25 cellular contexts compared by ENCODE assay signal in genomic region chr16:10954903-10955302, GRCh38. TPM values are rescaled to one million over a fixed set of nuclear protein-coding genes. Genes with fewer than 3 reads are reported as not detected.
DNase-seq lines count a peak whose midpoint lies in the region; ATAC-seq, FAIRE-seq and TF ChIP-seq lines count a peak whose summit lies in the region.
"Had no signal": no experiment of that assay in that cellular context is flagged by ENCODE, and none has a peak within 500 bp of the region (broad histone marks: within the 10 kb centered on the region; RNA-seq: fewer than 3 reads in every experiment).

No MANE protein-coding gene starts in this region.

- no peak for TF ChIP-seq EP300 in SK-N-SH (IDR thresholded peaks at IDR 0.05; ENCODE audit: borderline replicate concordance in 1 of 2, low read depth in 1 of 2, low read length in 1 of 2)

- H3K4me1 Mint-ChIP-seq in endothelial cell (ENCODE audit: unreplicated experiment): peaks cover 53% of the 10 kb centered on the region

- H3K36me3 ChIP-seq in SK-N-SH (replicated peaks in 1 of 2; ENCODE audit: control insufficient read depth in 1 of 2, insufficient read depth in 2 of 2, low read length in 1 of 2) (no peaks in the 10 kb centered on the region), A673 (ENCODE audit: insufficient read depth, low read length, poor library complexity, severe bottlenecking) (no peaks in the 10 kb centered on the region), OCI-LY1 (ENCODE audit: insufficient read depth, low read length) (peaks cover 18% of the 10 kb centered on the region; the same call in 1 of the 2 replicates), spleen (peaks cover 0 to 33% (median 5%) of the 10 kb centered on the region in 6 donors)
- H3K36me3 ChIP-seq: SJCRH30 had no signal

- H3F3A ChIP-seq in SK-N-SH (replicated peaks; ENCODE audit: insufficient read depth): peaks cover 21% of the 10 kb centered on the region
- H3F3A ChIP-seq in OCI-LY1 (ENCODE audit: insufficient read depth, low read length): no peaks in the 10 kb centered on the region

- no peaks in the 10 kb centered on the region for H3K9me3 ChIP-seq in SK-N-SH
- no peaks in the 10 kb centered on the region for H3K9me3 ChIP-seq in A673 (ENCODE audit: low read depth, low read length, poor library complexity, severe bottlenecking)
- no peaks in the 10 kb centered on the region for H3K9me3 ChIP-seq in OCI-LY1 (ENCODE audit: low read length)
- no peaks in the 10 kb centered on the region for H3K9me3 ChIP-seq in spleen
- H3K9me3 ChIP-seq: mucosa of descending colon, SJCRH30, upper lobe of left lung had no signal

- no peak overlapping the region for H3K4me2 ChIP-seq in SK-N-SH
- peak overlapping the region; percentile 37; the same call in 1 of the 2 replicates for H3K4me2 ChIP-seq in OCI-LY1 (ENCODE audit: low read length)

- TF ChIP-seq RAD21 in SK-N-SH (IDR thresholded peaks at IDR 0.05; ENCODE audit: low read length): no peak

- 88% methylated on average over 5 of the region's 7 CpGs for WGBS in SK-N-SH (ENCODE audit: low lambda C conversion rate)
- WGBS in spleen, 5 donors: 88 to 95% (median 92%) methylated on average over 7 of the region's 7 CpGs

- no peak for ATAC-seq in SK-N-SH treated with all-trans-retinoic acid at 6 μM for 48 hours
- ATAC-seq: mucosa of descending colon, sciatic nerve had no signal

- H3K9ac ChIP-seq in SK-N-SH (no peak overlapping the region), OCI-LY1 (ENCODE audit: low read length) (no peak overlapping the region)

- H3K4me1 ChIP-seq in SK-N-SH (ENCODE audit: control insufficient read depth in 1 of 2, insufficient read depth in 2 of 2, low read depth in 1 of 2, low read length in 1 of 2): peaks cover 49% of the 10 kb centered on the region in 2 experiments
- H3K4me1 ChIP-seq in A673 (ENCODE audit: insufficient read depth, low read length, poor library complexity, severe bottlenecking): peaks cover 34% of the 10 kb centered on the region
- peaks cover 59% of the 10 kb centered on the region for H3K4me1 ChIP-seq in OCI-LY1 (ENCODE audit: insufficient read depth, low read length, severe bottlenecking)
- H3K4me1 ChIP-seq in spleen: peaks cover 14 to 78% (median 43%) of the 10 kb centered on the region in 6 donors

- H3K27ac Mint-ChIP-seq in endothelial cell (ENCODE audit: unreplicated experiment): peak overlapping the region; percentile 74

- H3K27me3 ChIP-seq in SK-N-SH (ENCODE audit: insufficient read depth) (no peaks in the 10 kb centered on the region), A673 (replicated peaks; ENCODE audit: insufficient read depth, low read depth, low read length, poor library complexity) (no peaks in the 10 kb centered on the region), OCI-LY1 (ENCODE audit: insufficient read depth, low read length) (no peaks in the 10 kb centered on the region), spleen (replicated peaks in 1 of 7) (no peaks in the 10 kb centered on the region)
- H3K27me3 ChIP-seq: SJCRH30, upper lobe of left lung had no signal

- H3K79me2 ChIP-seq in SK-N-SH (ENCODE audit: insufficient read depth): peaks cover 46% of the 10 kb centered on the region; the same call in 1 of the 2 replicates
- H3K79me2 ChIP-seq in OCI-LY1 (ENCODE audit: insufficient read depth, low read length): peaks cover 10% of the 10 kb centered on the region; the same call in 1 of the 2 replicates

- H3K4me3 ChIP-seq in SK-N-SH (ENCODE audit: low read depth in 2 of 2, low read length in 1 of 2) (no peak overlapping the region), A673 (ENCODE audit: low read depth, low read length, poor library complexity, severe bottlenecking) (no peak overlapping the region), OCI-LY1 (ENCODE audit: low read depth, low read length, poor library complexity, severe bottlenecking) (no peak overlapping the region), spleen (no peak overlapping the region)
- H3K4me3 ChIP-seq: mucosa of descending colon, SJCRH30, upper lobe of left lung had no signal

- H3K4me3 Mint-ChIP-seq in endothelial cell (ENCODE audit: unreplicated experiment): no peak overlapping the region
- H3K4me3 Mint-ChIP-seq: central memory CD8-positive, alpha-beta T cell had no signal

- intact Hi-C loops in A673 (cut with micrococcal nuclease; ENCODE audit: unreplicated experiment): no loop called here
- intact Hi-C loops in spleen (cut with DNase I; ENCODE audit: low total_unique reads): no loop called here

- H4K20me1 ChIP-seq in SK-N-SH (ENCODE audit: insufficient read depth) (0 out of 2 replicates have a peak, but pooled peaks cover 2% of the 10 kb centered on the region), OCI-LY1 (ENCODE audit: insufficient read depth, low read length) (no peaks in the 10 kb centered on the region)

- TF ChIP-seq CTCF in SK-N-SH (IDR thresholded peaks at IDR 0.05) (no peak), A673 (conservative IDR thresholded peaks at IDR 0.05; ENCODE audit: low read depth, low read length) (no peak), OCI-LY1 (IDR thresholded peaks at IDR 0.05; ENCODE audit: low read length) (no peak), endothelial cell (IDR thresholded peaks at IDR 0.05; ENCODE audit: unreplicated experiment) (no peak), spleen (IDR thresholded peaks at IDR 0.05 in 8 of 11, conservative IDR thresholded peaks at IDR 0.05 in 3 of 11) (no peak)

- H2AFZ ChIP-seq in SK-N-SH (ENCODE audit: low read depth): no peak overlapping the region
- no peak overlapping the region for H2AFZ ChIP-seq in OCI-LY1 (ENCODE audit: low read length)

- POLR2A ChIA-PET in SK-N-SH (lab: Yijun Ruan, JAX) (no interaction called here), A673 (lab: Charles Lee; ENCODE audit: low non-redundant PET) (no interaction called here)

- H3K27ac ChIP-seq in SK-N-SH (ENCODE audit: low read depth in 2 of 2, low read length in 1 of 2) (0 out of 4 replicates have a peak overlapping the region, but pooled peaks have one; percentile 1 to 8), A673 (ENCODE audit: low read depth, low read length, poor library complexity, severe bottlenecking) (peak overlapping the region; percentile 46), OCI-LY1 (ENCODE audit: low read depth, low read length, poor library complexity, severe bottlenecking) (no peak overlapping the region), spleen (no peak overlapping the region)
- H3K27ac ChIP-seq: 22Rv1, SJCRH30, upper lobe of left lung, VCaP had no signal

- peaks cover 7% of the 10 kb centered on the region for H3K36me3 Mint-ChIP-seq in endothelial cell (ENCODE audit: low read depth, unreplicated experiment)

- BruUV-seq in A673 (replicated peaks; lab: Mats Ljungman, UMichigan): no TSS peak

- H3K9me2 ChIP-seq in SK-N-SH: no peaks in the 10 kb centered on the region
- H3K9me2 ChIP-seq in OCI-LY1 (ENCODE audit: low read depth, low read length): no peaks in the 10 kb centered on the region

- no peaks in the 10 kb centered on the region for H3K27me3 Mint-ChIP-seq in endothelial cell (ENCODE audit: unreplicated experiment)
- H3K27me3 Mint-ChIP-seq: central memory CD8-positive, alpha-beta T cell had no signal

- CTCF ChIA-PET in SK-N-SH (lab: Yijun Ruan, JAX) (interaction anchor here (0.6 to 12.0 kb wide), 11 partner anchors 13 to 1700 kb away, joined by 3 to 199 read pairs (median 3); partner anchors contain the start of gene SOCS1), A673 (lab: Charles Lee) (no interaction called here)

- H3K9me3 Mint-ChIP-seq in endothelial cell (ENCODE audit: unreplicated experiment): no peaks in the 10 kb centered on the region
- H3K9me3 Mint-ChIP-seq: central memory CD8-positive, alpha-beta T cell had no signal

- FAIRE-seq in urothelium cell line (lab: Jason Lieb, UNC): no peak
- FAIRE-seq: RCC 7860 had no signal

- no peak for TF ChIP-seq POLR2A in spleen (IDR thresholded peaks at IDR 0.05)

- DNase-seq in SK-N-SH: no peak
- no peak for DNase-seq in A673 (ENCODE audit: low spot score)
- DNase-seq in endothelial cell (ENCODE audit: low spot score): no peak
- DNase-seq in activated effector memory CD4-positive, alpha-beta T cell treated with Interleukin-2 at 50 U/mL for 16 hours: no peak
- DNase-seq in spleen: no peak
- no peak for DNase-seq in urothelium cell line (ENCODE audit: low spot score)
- DNase-seq: dermis blood vessel endothelial cell, DMS79, GF-D8, GOT3, islet precursor cell, KG1, mucosa of descending colon, NCI-H1694, NCI-H2171, NCI-H510A treated with DMSO at 0.1 percent for 48 hours, SJCRH30, upper lobe of left lung had no signal

TF ChIP-seq in SK-N-SH, 30 proteins besides CTCF, POLR2A, EP300 and RAD21 (continues in another document):
- TF ChIP-seq TCF12 (IDR thresholded peaks at IDR 0.05): no peak
- no peak for TF ChIP-seq RCOR1 (IDR thresholded peaks at IDR 0.05; ENCODE audit: low read length)
- no peak for TF ChIP-seq SIN3A (IDR thresholded peaks at IDR 0.05; ENCODE audit: borderline replicate concordance, low read depth, low read length)

TF ChIP-seq in SK-N-SH treated with all-trans-retinoic acid at 6 μM for 48 hours, 23 proteins besides CTCF, POLR2A, EP300 and RAD21 (continues in another document):
- TF ChIP-seq ZC3H10 (CRISPR knock-in tag; IDR thresholded peaks at IDR 0.05) (no peak), ZFP30 (CRISPR knock-in tag; IDR thresholded peaks at IDR 0.05) (no peak)

RNA-seq across cellular contexts. Expression of gene CLEC16A, which starts 10.5 kb away (rescaled TPM):
- 9.2 and 13.7 TPM in 2 replicates for polyA plus RNA-seq in SK-N-SH (2012; rRNA removed)
- 9.3 and 12.0 TPM in 2 replicates for polyA plus RNA-seq in SK-N-SH (2012; cell fraction: cytosol; rRNA removed)
- 22.7 and 22.9 TPM in 2 replicates for polyA plus RNA-seq in SK-N-SH (2012; cell fraction: nucleus; rRNA removed)
- total RNA-seq in A673 (2021): 21.3 and 23.4 TPM in 2 replicates
- 58.1 TPM for total RNA-seq in endothelial cell (ENCODE audit: unreplicated experiment)
- 10 to 100 TPM; 32.1 to 54.6 (median 43.8) TPM for total RNA-seq in spleen
- polyA plus RNA-seq in spleen: 10 to 100 TPM in 1 of 3 donors, 1 to 10 TPM in 2; 7.3 to 15.9 (median 8.2) TPM

RNA-seq across cellular contexts. Expression of gene DEXI, which starts 12.6 kb away (rescaled TPM):
- polyA plus RNA-seq in SK-N-SH (2012; rRNA removed) (48.2 and 55.5 TPM in 2 replicates), spleen (10 to 100 TPM; 14.9 to 29.0 (median 21.5) TPM)
- polyA plus RNA-seq in SK-N-SH (2012; cell fraction: cytosol; rRNA removed): 37.8 and 49.5 TPM in 2 replicates
- 27.7 and 34.0 TPM in 2 replicates for polyA plus RNA-seq in SK-N-SH (2012; cell fraction: nucleus; rRNA removed)
- total RNA-seq in A673 (2021) (30.7 and 31.6 TPM in 2 replicates), endothelial cell (ENCODE audit: unreplicated experiment) (37.9 TPM), spleen (10 to 100 TPM; 25.4 to 81.5 (median 36.8) TPM)

Comparison
In these comparisons a context has a peak if more than half of its experiments do, and no peak if none do; other contexts are left out.
1. H3K27ac ChIP-seq: peak in SK-N-SH (2 of 2) and A673 (single experiment); none in OCI-LY1 (single experiment) and spleen (0 of 8).